ENCODE assay signal across 10 cellular contexts in genomic region chr2:68831688-68832087, GRCh38. TPM values are rescaled to one million over a fixed set of nuclear protein-coding genes. Genes with fewer than 3 reads are reported as not detected.
DNase-seq lines count a peak whose midpoint lies in the region; ATAC-seq and TF ChIP-seq lines count a peak whose summit lies in the region.
"Had no signal": no experiment of that assay in that cellular context is flagged by ENCODE, and none has a peak within 500 bp of the region (broad histone marks: within the 10 kb centered on the region; RNA-seq: fewer than 3 reads in every experiment).

No MANE protein-coding gene starts in this region.

- peak overlapping the region; percentile 83 for H3K27ac ChIP-seq in lower lobe of right lung
- H3K27ac ChIP-seq in upper lobe of right lung = peak overlapping the region; percentile 83

- H3K27me3 ChIP-seq in lower lobe of right lung (ENCODE audit: low read depth) = no peaks in the 10 kb centered on the region
- no peaks in the 10 kb centered on the region for H3K27me3 ChIP-seq in upper lobe of right lung

- peaks cover 4% of the 10 kb centered on the region for H3K36me3 Mint-ChIP-seq in activated naive CD4-positive, alpha-beta T cell treated with anti-CD3 and anti-CD28 coated beads for 36 hours (ENCODE audit: low read depth)

- peak overlapping the region; percentile 51 for H3K4me3 Mint-ChIP-seq in activated naive CD4-positive, alpha-beta T cell treated with anti-CD3 and anti-CD28 coated beads for 36 hours
- H3K4me3 Mint-ChIP-seq: endodermal cell had no signal

- peaks cover 63% of the 10 kb centered on the region for H3K4me1 Mint-ChIP-seq in activated naive CD4-positive, alpha-beta T cell treated with anti-CD3 and anti-CD28 coated beads for 36 hours (ENCODE audit: low read depth)

- H3K9me3 ChIP-seq in lower lobe of right lung (no peaks in the 10 kb centered on the region), upper lobe of right lung (no peaks in the 10 kb centered on the region)

- CTCF ChIA-PET in activated naive CD4-positive, alpha-beta T cell treated with anti-CD3 and anti-CD28 coated beads for 36 hours (lab: Charles Lee) = no interaction called here

- H3K4me3 ChIP-seq in lower lobe of right lung (no peak overlapping the region), upper lobe of right lung (no peak overlapping the region)

- H3K4me1 ChIP-seq in lower lobe of right lung (peaks cover 68% of the 10 kb centered on the region), upper lobe of right lung (peaks cover 52% of the 10 kb centered on the region)

- H3K27me3 Mint-ChIP-seq in activated naive CD4-positive, alpha-beta T cell treated with anti-CD3 and anti-CD28 coated beads for 36 hours (ENCODE audit: low read depth) = no peaks in the 10 kb centered on the region

- H3K27ac Mint-ChIP-seq in activated naive CD4-positive, alpha-beta T cell treated with anti-CD3 and anti-CD28 coated beads for 36 hours = peak overlapping the region; percentile 90
- H3K27ac Mint-ChIP-seq: endodermal cell had no signal

- no peaks in the 10 kb centered on the region for H3K9me3 Mint-ChIP-seq in activated naive CD4-positive, alpha-beta T cell treated with anti-CD3 and anti-CD28 coated beads for 36 hours
- H3K9me3 Mint-ChIP-seq: endodermal cell had no signal

- ATAC-seq in lower lobe of right lung (no peak), upper lobe of right lung (no peak), HG02938 (IDR thresholded peaks at IDR 0.05; ENCODE audit: unreplicated experiment) (no peak)

- no peak for DNase-seq in activated naive CD4-positive, alpha-beta T cell treated with anti-CD3 and anti-CD28 coated beads for 36 hours
- no peak for DNase-seq in activated naive CD4-positive, alpha-beta T cell (lab: John Stamatoyannopoulos, UW)
- DNase-seq in amniotic epithelial cell (ENCODE audit: low read depth) (peak; percentile 71), lower lobe of right lung (no peak), upper lobe of right lung (no peak), HuH-7.5 (ENCODE audit: low spot score) (no peak), hippocampal formation (lab: John Stamatoyannopoulos, UW) (no peak)
- DNase-seq: DMS79 treated with DMSO at 0.1 percent for 48 hours, endodermal cell had no signal

- intact Hi-C loops in activated naive CD4-positive, alpha-beta T cell treated with anti-CD3 and anti-CD28 coated beads for 36 hours (cut with micrococcal nuclease) = loop anchor here (1.0 to 5.0 kb wide), 5 partner anchors 65 to 364 kb away; partner anchors contain the start of genes APLF and FBXO48
- intact Hi-C loops in lower lobe of right lung (cut with DNase I) (loop anchor here (10.0 kb wide), 1 partner anchor 77 kb away; no protein-coding TSS in a partner anchor), upper lobe of right lung (cut with DNase I) (no loop called here)

- H3K36me3 ChIP-seq in lower lobe of right lung (peaks cover 5% of the 10 kb centered on the region), upper lobe of right lung (peaks cover 4% of the 10 kb centered on the region)

- TF ChIP-seq CTCF in lower lobe of right lung (IDR thresholded peaks at IDR 0.05) (no peak), upper lobe of right lung (IDR thresholded peaks at IDR 0.05) (no peak)

RNA-seq across cellular contexts. Expression of gene BMP10, which starts 39.5 kb away (rescaled TPM):
- total RNA-seq in activated naive CD4-positive, alpha-beta T cell treated with anti-CD3 and anti-CD28 coated beads for 36 hours = not detected
- total RNA-seq in lower lobe of right lung (0.24 TPM), upper lobe of right lung (1.4 TPM)
- total RNA-seq: endodermal cell had no signal
